ENCODE assay signal across 8 cellular contexts in the genomic region with DNA sequence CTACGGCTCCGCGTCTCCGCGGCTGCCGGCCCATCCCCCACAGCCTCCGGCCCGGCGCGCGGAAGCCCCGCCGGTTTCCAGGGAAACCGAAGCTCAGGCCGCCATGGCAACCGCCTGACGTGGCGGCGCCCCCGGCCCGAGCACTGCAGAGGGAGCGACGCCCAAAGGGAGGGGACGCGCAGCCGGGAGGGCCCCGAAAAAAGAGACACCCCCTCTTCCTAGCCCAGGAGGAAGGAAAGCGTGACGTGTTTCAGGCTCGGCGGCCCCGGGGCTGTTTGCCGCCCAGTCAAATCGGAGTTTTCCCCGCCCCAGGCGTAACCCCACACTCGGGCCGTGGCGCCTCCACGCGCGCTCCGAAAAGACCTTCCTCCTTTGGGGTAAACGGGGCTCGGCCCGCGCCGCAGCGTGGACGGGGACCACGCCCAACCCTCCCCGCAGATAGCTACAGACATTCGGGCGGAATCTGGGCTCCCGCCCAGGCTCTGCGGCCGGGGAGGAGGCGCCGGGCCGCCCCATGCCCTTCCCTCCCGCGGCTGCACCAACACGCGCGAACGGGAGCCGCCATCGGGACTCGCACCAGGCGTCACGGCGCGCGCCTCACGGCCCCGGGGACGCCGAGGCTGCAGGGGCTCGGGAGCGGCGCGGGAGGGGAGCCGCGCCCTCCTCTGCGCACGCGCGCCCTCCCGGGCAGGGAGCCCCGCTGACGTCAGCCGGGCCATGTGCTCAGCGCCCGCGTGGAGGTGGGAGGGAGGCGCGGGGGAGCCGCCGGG. TPM values are rescaled to one million over a fixed set of nuclear protein-coding genes. Genes with fewer than 3 reads are reported as not detected.
A peak's percentile ranks its signal among the peaks of the same experiment; 100 is the strongest.
DNase-seq lines count a peak whose midpoint lies in the region; ATAC-seq and TF ChIP-seq lines count a peak whose summit lies in the region.

No MANE protein-coding gene starts in this region.

- H3K27me3 Mint-ChIP-seq in activated CD4-positive, alpha-beta T cell treated with anti-CD3 and anti-CD28 coated beads, Interleukin-2, amount 10 ng/mL, durations not matched to agents 24 days and 14 days = no peaks in the 10 kb centered on the region

- TF ChIP-seq CTCF in coronary artery (IDR thresholded peaks at IDR 0.05) = no peak

- peak overlapping the region; percentile 97 for H3K27ac Mint-ChIP-seq in activated CD4-positive, alpha-beta T cell treated with anti-CD3 and anti-CD28 coated beads, Interleukin-2, amount 10 ng/mL, durations not matched to agents 24 days and 14 days

- peak overlapping the region; percentile 78 for H3K4me3 ChIP-seq in coronary artery

- peak overlapping the region; percentile 98 to 100 for H3K27ac ChIP-seq in coronary artery

- peaks cover 49% of the 10 kb centered on the region for H3K4me1 Mint-ChIP-seq in activated CD4-positive, alpha-beta T cell treated with anti-CD3 and anti-CD28 coated beads, Interleukin-2, amount 10 ng/mL, durations not matched to agents 24 days and 14 days

- peaks cover 19% of the 10 kb centered on the region for H3K36me3 Mint-ChIP-seq in activated CD4-positive, alpha-beta T cell treated with anti-CD3 and anti-CD28 coated beads, Interleukin-2, amount 10 ng/mL, durations not matched to agents 24 days and 14 days (ENCODE audit: low read depth)

- DNase-seq in AG08396 (ENCODE audit: low spot score) = peak; percentile 91
- peak; percentile 78 to 92 for DNase-seq in NCI-H446 (lab: John Stamatoyannopoulos, UW)
- DNase-seq in activated CD4-positive, alpha-beta T cell treated with anti-CD3 and anti-CD28 coated beads, Interleukin-2, amount 10 ng/mL, durations not matched to agents 24 days and 14 days = peak; percentile 97
- peak; percentile 90 for DNase-seq in coronary artery (ENCODE audit: low spot score)
- DNase-seq in left lobe of liver (ENCODE audit: low spot score) = peak; percentile 92
- peak; percentile 91 for DNase-seq in stimulated activated CD4-positive, alpha-beta T cell treated with anti-CD3 and anti-CD28 coated beads, Interleukin-1b, Interleukin-23, amount 100 ng/mL, for 48 hours

- intact Hi-C loops in activated CD4-positive, alpha-beta T cell treated with anti-CD3 and anti-CD28 coated beads, Interleukin-2, amount 10 ng/mL, durations not matched to agents 24 days and 14 days (cut with micrococcal nuclease) = loop anchor here (2.0 to 10.0 kb wide), 3 partner anchors 57 to 679 kb away; a partner anchor contains a TSS

- peak overlapping the region; percentile 87 for H3K4me3 Mint-ChIP-seq in activated CD4-positive, alpha-beta T cell treated with anti-CD3 and anti-CD28 coated beads, Interleukin-2, amount 10 ng/mL, durations not matched to agents 24 days and 14 days

- ATAC-seq in GM18873 (IDR thresholded peaks at IDR 0.05; ENCODE audit: low FRiP score, unreplicated experiment) = peak; percentile 26
- peak; percentile 22 for ATAC-seq in HG03108 (IDR thresholded peaks at IDR 0.05; ENCODE audit: unreplicated experiment)
- peak; percentile 66 for ATAC-seq in left lobe of liver

- no peaks in the 10 kb centered on the region for H3K9me3 Mint-ChIP-seq in activated CD4-positive, alpha-beta T cell treated with anti-CD3 and anti-CD28 coated beads, Interleukin-2, amount 10 ng/mL, durations not matched to agents 24 days and 14 days

RNA-seq across cellular contexts. Expression of a gene that starts 7.5 kb away (rescaled TPM):
- 29.1 and 32.8 TPM in 2 replicates for total RNA-seq in activated CD4-positive, alpha-beta T cell treated with anti-CD3 and anti-CD28 coated beads, Interleukin-2, amount 10 ng/mL, durations not matched to agents 24 days and 14 days
- 8.6 TPM for total RNA-seq in left lobe of liver

RNA-seq across cellular contexts. Expression of a gene that starts 56.1 kb away (rescaled TPM):
- total RNA-seq in activated CD4-positive, alpha-beta T cell treated with anti-CD3 and anti-CD28 coated beads, Interleukin-2, amount 10 ng/mL, durations not matched to agents 24 days and 14 days = 44.4 and 49.7 TPM in 2 replicates
- total RNA-seq in left lobe of liver = 18.7 TPM

RNA-seq across cellular contexts. Expression of a gene that starts 57.1 kb away (rescaled TPM):
- total RNA-seq in activated CD4-positive, alpha-beta T cell treated with anti-CD3 and anti-CD28 coated beads, Interleukin-2, amount 10 ng/mL, durations not matched to agents 24 days and 14 days = 97.9 and 99.3 TPM in 2 replicates
- 8.7 TPM for total RNA-seq in left lobe of liver

Comparison
In these comparisons a context has a peak if more than half of its experiments do, and no peak if none do; other contexts are left out.
1. Peak in every context shown above with its lines: DNase-seq, ATAC-seq, H3K4me3 ChIP-seq and H3K27ac ChIP-seq.
2. RNA of a gene that starts 57.1 kb away (total RNA-seq): 97.9 to 99.3 TPM in activated CD4-positive, alpha-beta T cell treated with anti-CD3 and anti-CD28 coated beads, Interleukin-2, amount 10 ng/mL, durations not matched to agents 24 days and 14 days; 8.7 TPM in left lobe of liver (single experiment); every median in the first group is over 10 times any median in the second.